Comparison of ENCODE assay signal across 1 cellular context in the genomic region with DNA sequence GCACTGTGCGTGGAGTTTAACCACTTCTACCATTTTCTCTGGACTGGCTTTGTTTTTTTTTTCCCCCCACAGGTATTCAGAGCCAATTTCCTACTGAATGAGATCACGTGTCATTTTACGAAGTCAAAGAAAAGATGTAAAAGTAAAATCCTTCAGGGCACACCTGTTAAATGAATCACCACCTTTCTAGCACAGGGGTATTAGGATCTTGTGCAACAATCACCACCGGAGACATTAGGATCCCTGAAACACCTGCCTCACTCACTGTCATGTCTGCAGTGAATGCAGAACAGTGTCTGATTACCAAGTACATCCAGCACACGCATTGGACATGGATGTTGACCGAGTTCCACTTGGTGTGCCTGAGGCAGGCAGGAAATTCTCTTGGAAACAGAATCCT.
TF ChIP-seq lines count a peak whose summit lies in the region.

No MANE protein-coding gene starts in this region.

TF ChIP-seq in GM23338, 12 proteins besides CTCF, POLR2A, EP300 and RAD21 (continued from another document):
- TF ChIP-seq, protein P1, sequence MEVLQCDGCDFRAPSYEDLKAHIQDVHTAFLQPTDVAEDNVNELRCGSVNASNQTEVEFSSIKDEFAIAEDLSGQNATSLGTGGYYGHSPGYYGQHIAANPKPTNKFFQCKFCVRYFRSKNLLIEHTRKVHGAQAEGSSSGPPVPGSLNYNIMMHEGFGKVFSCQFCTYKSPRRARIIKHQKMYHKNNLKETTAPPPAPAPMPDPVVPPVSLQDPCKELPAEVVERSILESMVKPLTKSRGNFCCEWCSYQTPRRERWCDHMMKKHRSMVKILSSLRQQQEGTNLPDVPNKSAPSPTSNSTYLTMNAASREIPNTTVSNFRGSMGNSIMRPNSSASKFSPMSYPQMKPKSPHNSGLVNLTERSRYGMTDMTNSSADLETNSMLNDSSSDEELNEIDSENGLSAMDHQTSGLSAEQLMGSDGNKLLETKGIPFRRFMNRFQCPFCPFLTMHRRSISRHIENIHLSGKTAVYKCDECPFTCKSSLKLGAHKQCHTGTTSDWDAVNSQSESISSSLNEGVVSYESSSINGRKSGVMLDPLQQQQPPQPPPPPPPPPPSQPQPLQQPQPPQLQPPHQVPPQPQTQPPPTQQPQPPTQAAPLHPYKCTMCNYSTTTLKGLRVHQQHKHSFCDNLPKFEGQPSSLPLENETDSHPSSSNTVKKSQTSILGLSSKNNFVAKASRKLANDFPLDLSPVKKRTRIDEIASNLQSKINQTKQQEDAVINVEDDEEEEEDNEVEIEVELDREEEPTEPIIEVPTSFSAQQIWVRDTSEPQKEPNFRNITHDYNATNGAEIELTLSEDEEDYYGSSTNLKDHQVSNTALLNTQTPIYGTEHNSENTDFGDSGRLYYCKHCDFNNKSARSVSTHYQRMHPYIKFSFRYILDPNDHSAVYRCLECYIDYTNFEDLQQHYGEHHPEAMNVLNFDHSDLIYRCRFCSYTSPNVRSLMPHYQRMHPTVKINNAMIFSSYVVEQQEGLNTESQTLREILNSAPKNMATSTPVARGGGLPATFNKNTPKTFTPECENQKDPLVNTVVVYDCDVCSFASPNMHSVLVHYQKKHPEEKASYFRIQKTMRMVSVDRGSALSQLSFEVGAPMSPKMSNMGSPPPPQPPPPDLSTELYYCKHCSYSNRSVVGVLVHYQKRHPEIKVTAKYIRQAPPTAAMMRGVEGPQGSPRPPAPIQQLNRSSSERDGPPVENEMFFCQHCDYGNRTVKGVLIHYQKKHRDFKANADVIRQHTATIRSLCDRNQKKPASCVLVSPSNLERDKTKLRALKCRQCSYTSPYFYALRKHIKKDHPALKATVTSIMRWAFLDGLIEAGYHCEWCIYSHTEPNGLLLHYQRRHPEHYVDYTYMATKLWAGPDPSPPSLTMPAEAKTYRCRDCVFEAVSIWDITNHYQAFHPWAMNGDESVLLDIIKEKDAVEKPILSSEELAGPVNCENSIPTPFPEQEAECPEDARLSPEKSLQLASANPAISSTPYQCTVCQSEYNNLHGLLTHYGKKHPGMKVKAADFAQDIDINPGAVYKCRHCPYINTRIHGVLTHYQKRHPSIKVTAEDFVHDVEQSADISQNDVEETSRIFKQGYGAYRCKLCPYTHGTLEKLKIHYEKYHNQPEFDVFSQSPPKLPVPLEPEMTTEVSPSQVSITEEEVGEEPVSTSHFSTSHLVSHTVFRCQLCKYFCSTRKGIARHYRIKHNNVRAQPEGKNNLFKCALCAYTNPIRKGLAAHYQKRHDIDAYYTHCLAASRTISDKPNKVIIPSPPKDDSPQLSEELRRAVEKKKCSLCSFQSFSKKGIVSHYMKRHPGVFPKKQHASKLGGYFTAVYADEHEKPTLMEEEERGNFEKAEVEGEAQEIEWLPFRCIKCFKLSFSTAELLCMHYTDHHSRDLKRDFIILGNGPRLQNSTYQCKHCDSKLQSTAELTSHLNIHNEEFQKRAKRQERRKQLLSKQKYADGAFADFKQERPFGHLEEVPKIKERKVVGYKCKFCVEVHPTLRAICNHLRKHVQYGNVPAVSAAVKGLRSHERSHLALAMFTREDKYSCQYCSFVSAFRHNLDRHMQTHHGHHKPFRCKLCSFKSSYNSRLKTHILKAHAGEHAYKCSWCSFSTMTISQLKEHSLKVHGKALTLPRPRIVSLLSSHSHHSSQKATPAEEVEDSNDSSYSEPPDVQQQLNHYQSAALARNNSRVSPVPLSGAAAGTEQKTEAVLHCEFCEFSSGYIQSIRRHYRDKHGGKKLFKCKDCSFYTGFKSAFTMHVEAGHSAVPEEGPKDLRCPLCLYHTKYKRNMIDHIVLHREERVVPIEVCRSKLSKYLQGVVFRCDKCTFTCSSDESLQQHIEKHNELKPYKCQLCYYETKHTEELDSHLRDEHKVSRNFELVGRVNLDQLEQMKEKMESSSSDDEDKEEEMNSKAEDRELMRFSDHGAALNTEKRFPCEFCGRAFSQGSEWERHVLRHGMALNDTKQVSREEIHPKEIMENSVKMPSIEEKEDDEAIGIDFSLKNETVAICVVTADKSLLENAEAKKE (CRISPR knock-in tag; IDR thresholded peaks at IDR 0.05), result no peak
- no peak for TF ChIP-seq EZH2phosphoT487 (IDR thresholded peaks at IDR 0.05; ENCODE audit: unreplicated experiment)
- TF ChIP-seq, protein P2, sequence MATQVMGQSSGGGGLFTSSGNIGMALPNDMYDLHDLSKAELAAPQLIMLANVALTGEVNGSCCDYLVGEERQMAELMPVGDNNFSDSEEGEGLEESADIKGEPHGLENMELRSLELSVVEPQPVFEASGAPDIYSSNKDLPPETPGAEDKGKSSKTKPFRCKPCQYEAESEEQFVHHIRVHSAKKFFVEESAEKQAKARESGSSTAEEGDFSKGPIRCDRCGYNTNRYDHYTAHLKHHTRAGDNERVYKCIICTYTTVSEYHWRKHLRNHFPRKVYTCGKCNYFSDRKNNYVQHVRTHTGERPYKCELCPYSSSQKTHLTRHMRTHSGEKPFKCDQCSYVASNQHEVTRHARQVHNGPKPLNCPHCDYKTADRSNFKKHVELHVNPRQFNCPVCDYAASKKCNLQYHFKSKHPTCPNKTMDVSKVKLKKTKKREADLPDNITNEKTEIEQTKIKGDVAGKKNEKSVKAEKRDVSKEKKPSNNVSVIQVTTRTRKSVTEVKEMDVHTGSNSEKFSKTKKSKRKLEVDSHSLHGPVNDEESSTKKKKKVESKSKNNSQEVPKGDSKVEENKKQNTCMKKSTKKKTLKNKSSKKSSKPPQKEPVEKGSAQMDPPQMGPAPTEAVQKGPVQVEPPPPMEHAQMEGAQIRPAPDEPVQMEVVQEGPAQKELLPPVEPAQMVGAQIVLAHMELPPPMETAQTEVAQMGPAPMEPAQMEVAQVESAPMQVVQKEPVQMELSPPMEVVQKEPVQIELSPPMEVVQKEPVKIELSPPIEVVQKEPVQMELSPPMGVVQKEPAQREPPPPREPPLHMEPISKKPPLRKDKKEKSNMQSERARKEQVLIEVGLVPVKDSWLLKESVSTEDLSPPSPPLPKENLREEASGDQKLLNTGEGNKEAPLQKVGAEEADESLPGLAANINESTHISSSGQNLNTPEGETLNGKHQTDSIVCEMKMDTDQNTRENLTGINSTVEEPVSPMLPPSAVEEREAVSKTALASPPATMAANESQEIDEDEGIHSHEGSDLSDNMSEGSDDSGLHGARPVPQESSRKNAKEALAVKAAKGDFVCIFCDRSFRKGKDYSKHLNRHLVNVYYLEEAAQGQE (IDR thresholded peaks at IDR 0.05; ENCODE audit: unreplicated experiment), result no peak
- no peak for TF ChIP-seq POLR2AphosphoS5 (IDR thresholded peaks at IDR 0.05; ENCODE audit: low read depth)
- TF ChIP-seq, protein P3, sequence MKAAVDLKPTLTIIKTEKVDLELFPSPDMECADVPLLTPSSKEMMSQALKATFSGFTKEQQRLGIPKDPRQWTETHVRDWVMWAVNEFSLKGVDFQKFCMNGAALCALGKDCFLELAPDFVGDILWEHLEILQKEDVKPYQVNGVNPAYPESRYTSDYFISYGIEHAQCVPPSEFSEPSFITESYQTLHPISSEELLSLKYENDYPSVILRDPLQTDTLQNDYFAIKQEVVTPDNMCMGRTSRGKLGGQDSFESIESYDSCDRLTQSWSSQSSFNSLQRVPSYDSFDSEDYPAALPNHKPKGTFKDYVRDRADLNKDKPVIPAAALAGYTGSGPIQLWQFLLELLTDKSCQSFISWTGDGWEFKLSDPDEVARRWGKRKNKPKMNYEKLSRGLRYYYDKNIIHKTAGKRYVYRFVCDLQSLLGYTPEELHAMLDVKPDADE (IDR thresholded peaks at IDR 0.05), result no peak
- no peak for TF ChIP-seq CREB1 (CRISPR knock-in tag; IDR thresholded peaks at IDR 0.05; ENCODE audit: low read depth)
- no peak for TF ChIP-seq STAT1 (IDR thresholded peaks at IDR 0.05; ENCODE audit: unreplicated experiment)
- TF ChIP-seq ZNF114 (CRISPR knock-in tag; IDR thresholded peaks at IDR 0.05), result no peak
